8 cellular contexts compared by ENCODE assay signal in genomic region chr19:2475018-2475701, GRCh38. TPM values are rescaled to one million over a fixed set of nuclear protein-coding genes. Genes with fewer than 3 reads are reported as not detected.
DNase-seq lines count a peak whose midpoint lies in the region; ATAC-seq, FAIRE-seq and TF ChIP-seq lines count a peak whose summit lies in the region.

No MANE protein-coding gene starts in this region.

- H3K9ac ChIP-seq in HepG2 (ENCODE audit: insufficient read depth, low read depth, low read length): peak overlapping the region; percentile 54

- TF ChIP-seq POLR2A in HepG2 (IDR thresholded peaks at IDR 0.05; ENCODE audit: insufficient read depth in 1 of 2, low read depth in 2 of 2, low read length in 2 of 2): no peak

- peak; percentile 49 for ATAC-seq in HepG2

- H3K27ac Mint-ChIP-seq in chondrocyte (ENCODE audit: unreplicated experiment): peak overlapping the region; percentile 99

- FAIRE-seq in HepG2 (lab: Jason Lieb, UNC): no peak

- in situ Hi-C loops in HepG2 (cut with HindIII; ENCODE audit: extremely low pct_ligation_motif_present, low pct_unique_long_range_greater_than_20kb): loop anchor here (5.0 kb wide), 2 partner anchors 67 to 137 kb away; no protein-coding TSS in a partner anchor

- H3K4me1 Mint-ChIP-seq in chondrocyte (ENCODE audit: low read depth): peaks cover 22% of the 10 kb centered on the region

- CTCF ChIA-PET in HepG2 (lab: Yijun Ruan, JAX; ENCODE audit: low intra/inter-chr PET ratio, low total read pairs): interaction anchor here (1.4 to 3.1 kb wide), 2 partner anchors 104 to 137 kb away, joined by 23 to 39 read pairs; no protein-coding TSS in a partner anchor

- H3K79me2 ChIP-seq in HepG2 (ENCODE audit: insufficient read depth, low read length): peaks cover 14% of the 10 kb centered on the region

- H2AFZ ChIP-seq in HepG2 (ENCODE audit: low read length): no peak overlapping the region

- no peaks in the 10 kb centered on the region; a peak in 1 of 5 replicates for H3K36me3 ChIP-seq in HepG2 (replicated peaks in 1 of 2; ENCODE audit: control insufficient read depth in 1 of 2, insufficient read depth in 2 of 2, low read length in 2 of 2)

- WGBS in HepG2 (ENCODE audit: low lambda C conversion rate): 0% methylated on average over 9 of the region's 45 CpGs

- peak overlapping the region; percentile 47 for H3K27ac ChIP-seq in HepG2 (ENCODE audit: extremely low read length, insufficient read depth, low read length)

- TF ChIP-seq EP300 in Ishikawa (IDR thresholded peaks at IDR 0.05; ENCODE audit: borderline replicate concordance) (no peak), HepG2 (IDR thresholded peaks at IDR 0.05; ENCODE audit: low read depth in 2 of 2, low read length in 2 of 2) (no peak), HepG2 (CRISPR knock-in tag; IDR thresholded peaks at IDR 0.05; ENCODE audit: borderline replicate concordance) (no peak)

- POLR2A ChIA-PET in HepG2 (lab: Yijun Ruan, JAX): interaction anchor here (0.6 to 5.9 kb wide), 56 partner anchors 9 to 1287 kb away, joined by 3 to 199 read pairs (median 10); partner anchors contain the start of genes LMNB2, MRPL54, TIMM13 and ZNF556

- TF ChIP-seq CTCF in chondrocyte (IDR thresholded peaks at IDR 0.05) (no peak), HepG2 (CRISPR knock-in tag; IDR thresholded peaks at IDR 0.05) (no peak)

- no peaks in the 10 kb centered on the region for H3K27me3 Mint-ChIP-seq in chondrocyte (ENCODE audit: low read depth)

- peaks cover 33% of the 10 kb centered on the region for H3K4me1 ChIP-seq in HepG2 (ENCODE audit: insufficient read depth, low read length)

- DNase-seq in NCI-H345 (lab: John Stamatoyannopoulos, UW) (peak; percentile 47), NCI-H345 treated with DMSO at 0.1 percent for 48 hours (lab: John Stamatoyannopoulos, UW; ENCODE audit: unreplicated experiment) (no peak), chondrocyte (ENCODE audit: low spot score) (peak; percentile 85), HepG2 (ENCODE audit: low spot score) (no peak), NCI-H1694 treated with DMSO at 0.1 percent for 48 hours (lab: John Stamatoyannopoulos, UW) (no peak)
- DNase-seq in activated CD4-positive, CD25-positive, alpha-beta regulatory T cell treated with anti-CD3 and anti-CD28 coated beads, Interleukin-2, amount 50 U/mL, for 72 hours: peak; percentile 65
- peak; percentile 63 to 64 for DNase-seq in stimulated activated CD4-positive, alpha-beta T cell treated with anti-CD3 and anti-CD28 coated beads, Interleukin-4, amount 100 ng/mL, for 48 hours (ENCODE audit: low read depth in 2 of 2)

- H4K20me1 ChIP-seq in HepG2 (ENCODE audit: insufficient read depth, low read length): peaks cover 28% of the 10 kb centered on the region; the same call in 1 of the 2 replicates

- intact Hi-C loops in HepG2 (cut with micrococcal nuclease; ENCODE audit: unreplicated experiment): loop anchor here (1.0 to 5.0 kb wide), 3 partner anchors 52 to 104 kb away; no protein-coding TSS in a partner anchor

- peak overlapping the region; percentile 99 for H3K4me2 ChIP-seq in HepG2 (ENCODE audit: low read depth, low read length)

- TF ChIP-seq RAD21 in Ishikawa (IDR thresholded peaks at IDR 0.05; ENCODE audit: low read depth) (peak; percentile 11; the same call in 1 of the 2 replicates), HepG2 (CRISPR knock-in tag; IDR thresholded peaks at IDR 0.05) (0 out of 2 replicates have a peak, but pooled peaks have one; percentile 16)

- no peaks in the 10 kb centered on the region; a peak in 2 of 5 replicates for H3K27me3 ChIP-seq in HepG2 (ENCODE audit: control insufficient read depth in 1 of 2, insufficient read depth in 2 of 2, low read length in 2 of 2)

- peaks cover 25% of the 10 kb centered on the region for H3K36me3 Mint-ChIP-seq in chondrocyte (ENCODE audit: low read depth)

- H3K4me3 Mint-ChIP-seq in chondrocyte (ENCODE audit: unreplicated experiment): peak overlapping the region; percentile 95

- no TSS peak for BruUV-seq in HepG2 (replicated peaks; lab: Mats Ljungman, UMichigan)

- H3K9me3 ChIP-seq in HepG2 (ENCODE audit: low read length): no peaks in the 10 kb centered on the region

- peak overlapping the region; percentile 40 to 72 (median 64) for H3K4me3 ChIP-seq in HepG2 (replicated peaks in 1 of 3; ENCODE audit: insufficient read depth in 1 of 3, low read depth in 2 of 3, low read length in 3 of 3)

- H3K9me3 Mint-ChIP-seq in chondrocyte (ENCODE audit: low read depth): no peaks in the 10 kb centered on the region

RNA-seq across cellular contexts. Expression of gene GADD45B, which starts 0.8 kb away (rescaled TPM):
- total RNA-seq in chondrocyte (177 to 258 TPM (median 181 TPM) in 3 replicates), HepG2 (2016; rRNA removed; fragmentation: Illumina TruSeq; extraction: Trizol) (3.2 and 4.6 TPM in 2 replicates)
- total RNA-seq in HepG2 (2016; cell fraction: cytosol; rRNA removed; fragmentation: Illumina TruSeq; extraction: Trizol; ENCODE audit: low read depth): 0.71 and 0.91 TPM in 2 replicates
- 3.2 and 6.0 TPM in 2 replicates for total RNA-seq in HepG2 (2016; cell fraction: insoluble cytoplasmic fraction; rRNA removed; fragmentation: Illumina TruSeq; extraction: Trizol)
- 1.8 TPM in 2 replicates for total RNA-seq in HepG2 (2016; cell fraction: membrane; rRNA removed; fragmentation: Illumina TruSeq; extraction: Trizol)
- total RNA-seq in HepG2 (2016; cell fraction: nucleus; rRNA removed; fragmentation: Illumina TruSeq; extraction: Trizol): 7.3 and 7.6 TPM in 2 replicates
- polyA plus RNA-seq in HepG2 (2011; rRNA removed): 34.1 and 40.4 TPM in 2 replicates
- 40.0 and 43.7 TPM in 2 replicates for polyA plus RNA-seq in HepG2 (2011; cell fraction: cytosol; rRNA removed)
- 66.8 and 77.1 TPM in 2 replicates for polyA plus RNA-seq in HepG2 (2011; cell fraction: nucleus; rRNA removed)
- polyA plus RNA-seq in HepG2 (2012): 11.3 and 22.4 TPM in 2 replicates
- polyA plus RNA-seq in HepG2 (2016; cell fraction: cytosol; fragmentation: Illumina TruSeq; extraction: Trizol; ENCODE audit: low read depth): 1.5 and 1.7 TPM in 2 replicates
- 5.5 and 5.8 TPM in 2 replicates for polyA plus RNA-seq in HepG2 (2016; cell fraction: insoluble cytoplasmic fraction; fragmentation: Illumina TruSeq; extraction: Trizol; ENCODE audit: low read depth)
- 2.3 and 2.5 TPM in 2 replicates for polyA plus RNA-seq in HepG2 (2016; cell fraction: membrane; fragmentation: Illumina TruSeq; extraction: Trizol; ENCODE audit: low read depth)
- 16.6 and 21.3 TPM in 2 replicates for polyA plus RNA-seq in HepG2 (2016; cell fraction: nucleus; fragmentation: Illumina TruSeq; extraction: Trizol; ENCODE audit: insufficient read depth, low read depth)
- polyA minus RNA-seq in HepG2 (2011; rRNA and poly(A)+ RNA removed; ENCODE audit: low replicate concordance): 22.5 and 88.0 TPM in 2 replicates
- polyA minus RNA-seq in HepG2 (2011; cell fraction: cytosol; rRNA and poly(A)+ RNA removed): 12.3 and 15.6 TPM in 2 replicates
- polyA minus RNA-seq in HepG2 (2011; cell fraction: nucleus; rRNA and poly(A)+ RNA removed): 35.0 and 45.0 TPM in 2 replicates

RNA-seq across cellular contexts. Expression of gene LMNB2, which starts 18.4 kb away (rescaled TPM):
- total RNA-seq in chondrocyte: 35.5 to 56.0 TPM (median 36.6 TPM) in 3 replicates
- total RNA-seq in HepG2 (2016; rRNA removed; fragmentation: Illumina TruSeq; extraction: Trizol): 93.6 and 105 TPM in 2 replicates
- 8.6 and 9.2 TPM in 2 replicates for total RNA-seq in HepG2 (2016; cell fraction: cytosol; rRNA removed; fragmentation: Illumina TruSeq; extraction: Trizol; ENCODE audit: low read depth)
- 80.4 and 107 TPM in 2 replicates for total RNA-seq in HepG2 (2016; cell fraction: insoluble cytoplasmic fraction; rRNA removed; fragmentation: Illumina TruSeq; extraction: Trizol)
- total RNA-seq in HepG2 (2016; cell fraction: membrane; rRNA removed; fragmentation: Illumina TruSeq; extraction: Trizol): 34.1 and 36.1 TPM in 2 replicates
- 44.6 and 52.0 TPM in 2 replicates for total RNA-seq in HepG2 (2016; cell fraction: nucleus; rRNA removed; fragmentation: Illumina TruSeq; extraction: Trizol)
- 77.2 and 89.7 TPM in 2 replicates for polyA plus RNA-seq in HepG2 (2011; rRNA removed)
- 83.5 and 98.7 TPM in 2 replicates for polyA plus RNA-seq in HepG2 (2011; cell fraction: cytosol; rRNA removed)
- 75.2 and 87.6 TPM in 2 replicates for polyA plus RNA-seq in HepG2 (2011; cell fraction: nucleus; rRNA removed)
- polyA plus RNA-seq in HepG2 (2012): 40.0 and 41.8 TPM in 2 replicates
- polyA plus RNA-seq in HepG2 (2016; cell fraction: cytosol; fragmentation: Illumina TruSeq; extraction: Trizol; ENCODE audit: low read depth): 7.1 and 7.6 TPM in 2 replicates
- polyA plus RNA-seq in HepG2 (2016; cell fraction: insoluble cytoplasmic fraction; fragmentation: Illumina TruSeq; extraction: Trizol; ENCODE audit: low read depth): 74.9 and 86.7 TPM in 2 replicates
- 19.0 and 21.3 TPM in 2 replicates for polyA plus RNA-seq in HepG2 (2016; cell fraction: membrane; fragmentation: Illumina TruSeq; extraction: Trizol; ENCODE audit: low read depth)
- 75.4 and 76.1 TPM in 2 replicates for polyA plus RNA-seq in HepG2 (2016; cell fraction: nucleus; fragmentation: Illumina TruSeq; extraction: Trizol; ENCODE audit: insufficient read depth, low read depth)
- 106 and 107 TPM in 2 replicates for polyA minus RNA-seq in HepG2 (2011; rRNA and poly(A)+ RNA removed; ENCODE audit: low replicate concordance)
- polyA minus RNA-seq in HepG2 (2011; cell fraction: cytosol; rRNA and poly(A)+ RNA removed): 35.3 and 37.2 TPM in 2 replicates
- 14.4 and 16.7 TPM in 2 replicates for polyA minus RNA-seq in HepG2 (2011; cell fraction: nucleus; rRNA and poly(A)+ RNA removed)

RNA-seq across cellular contexts. Expression of gene TIMM13, which starts 47.8 kb away (rescaled TPM):
- total RNA-seq in chondrocyte (74.6 to 100 TPM (median 76.1 TPM) in 3 replicates), HepG2 (2016; rRNA removed; fragmentation: Illumina TruSeq; extraction: Trizol) (108 and 116 TPM in 2 replicates)
- 78.9 and 87.4 TPM in 2 replicates for total RNA-seq in HepG2 (2016; cell fraction: cytosol; rRNA removed; fragmentation: Illumina TruSeq; extraction: Trizol; ENCODE audit: low read depth)
- total RNA-seq in HepG2 (2016; cell fraction: insoluble cytoplasmic fraction; rRNA removed; fragmentation: Illumina TruSeq; extraction: Trizol): 115 and 120 TPM in 2 replicates
- total RNA-seq in HepG2 (2016; cell fraction: membrane; rRNA removed; fragmentation: Illumina TruSeq; extraction: Trizol): 123 and 146 TPM in 2 replicates
- 37.3 and 42.3 TPM in 2 replicates for total RNA-seq in HepG2 (2016; cell fraction: nucleus; rRNA removed; fragmentation: Illumina TruSeq; extraction: Trizol)
- polyA plus RNA-seq in HepG2 (2011; rRNA removed): 48.4 and 62.5 TPM in 2 replicates
- 60.7 and 102 TPM in 2 replicates for polyA plus RNA-seq in HepG2 (2011; cell fraction: cytosol; rRNA removed)
- 41.6 and 44.7 TPM in 2 replicates for polyA plus RNA-seq in HepG2 (2011; cell fraction: nucleus; rRNA removed)
- polyA plus RNA-seq in HepG2 (2012): 50.3 and 65.0 TPM in 2 replicates
- polyA plus RNA-seq in HepG2 (2016; cell fraction: cytosol; fragmentation: Illumina TruSeq; extraction: Trizol; ENCODE audit: low read depth): 94.9 and 117 TPM in 2 replicates
- 117 and 124 TPM in 2 replicates for polyA plus RNA-seq in HepG2 (2016; cell fraction: insoluble cytoplasmic fraction; fragmentation: Illumina TruSeq; extraction: Trizol; ENCODE audit: low read depth)
- polyA plus RNA-seq in HepG2 (2016; cell fraction: membrane; fragmentation: Illumina TruSeq; extraction: Trizol; ENCODE audit: low read depth): 122 and 128 TPM in 2 replicates
- polyA plus RNA-seq in HepG2 (2016; cell fraction: nucleus; fragmentation: Illumina TruSeq; extraction: Trizol; ENCODE audit: insufficient read depth, low read depth): 84.2 and 86.9 TPM in 2 replicates
- 23.6 and 42.8 TPM in 2 replicates for polyA minus RNA-seq in HepG2 (2011; rRNA and poly(A)+ RNA removed; ENCODE audit: low replicate concordance)
- 18.8 and 24.2 TPM in 2 replicates for polyA minus RNA-seq in HepG2 (2011; cell fraction: cytosol; rRNA and poly(A)+ RNA removed)
- 17.2 and 19.7 TPM in 2 replicates for polyA minus RNA-seq in HepG2 (2011; cell fraction: nucleus; rRNA and poly(A)+ RNA removed)

Comparison
In these comparisons a context has a peak if more than half of its experiments do, and no peak if none do; other contexts are left out.
1. DNase-seq: peak in NCI-H345 (single experiment), activated CD4-positive, CD25-positive, alpha-beta regulatory T cell treated with anti-CD3 and anti-CD28 coated beads, Interleukin-2, amount 50 U/mL, for 72 hours (single experiment), chondrocyte (single experiment) and stimulated activated CD4-positive, alpha-beta T cell treated with anti-CD3 and anti-CD28 coated beads, Interleukin-4, amount 100 ng/mL, for 48 hours (2 of 2); none in NCI-H345 treated with DMSO at 0.1 percent for 48 hours (single experiment), HepG2 (single experiment) and NCI-H1694 treated with DMSO at 0.1 percent for 48 hours (single experiment).
2. RNA of gene GADD45B, which starts 0.8 kb away (total RNA-seq): 177 to 258 TPM in chondrocyte; 0.71 to 7.6 TPM in HepG2; every median in the first group is over 10 times any median in the second.